8 cellular contexts compared by ENCODE assay signal in genomic region chr1:91883470-91883869, GRCh38. TPM values are rescaled to one million over a fixed set of nuclear protein-coding genes. Genes with fewer than 3 reads are reported as not detected.
A peak's percentile ranks its signal among the peaks of the same experiment; 100 is the strongest.
DNase-seq lines count a peak whose midpoint lies in the region; ATAC-seq and TF ChIP-seq lines count a peak whose summit lies in the region.

No MANE protein-coding gene starts in this region.

- no TSS peak for BruUV-seq in A673 (replicated peaks; lab: Mats Ljungman, UMichigan)

- H3K27ac ChIP-seq in A673 (ENCODE audit: low read depth, low read length, poor library complexity, severe bottlenecking), result no peak overlapping the region
- peak overlapping the region in 1 of 2 donors; percentile 94 for H3K27ac ChIP-seq in testis

- peak; percentile 64 for TF ChIP-seq CTCF in A673 (conservative IDR thresholded peaks at IDR 0.05; ENCODE audit: low read depth, low read length)
- TF ChIP-seq CTCF in GM10266 (IDR thresholded peaks at IDR 0.05; ENCODE audit: control insufficient read depth, insufficient read depth, low read depth, missing control alignments), result peak; percentile 53
- TF ChIP-seq CTCF in fibroblast of villous mesenchyme (IDR thresholded peaks at IDR 0.05; ENCODE audit: insufficient read depth, low read depth, low read length), result peak; percentile 44
- peak; percentile 21 to 62 (median 36) for TF ChIP-seq CTCF in testis (IDR thresholded peaks at IDR 0.05)

- H3K9me3 ChIP-seq in A673 (ENCODE audit: low read depth, low read length, poor library complexity, severe bottlenecking) (no peaks in the 10 kb centered on the region), testis (no peaks in the 10 kb centered on the region)

- peaks cover 23% of the 10 kb centered on the region for H3K4me1 Mint-ChIP-seq in T-helper 1 cell treated with Interleukin-12 subunit alpha and Interleukin-12 subunit beta and Interleukin-4 antibody, amounts not matched to agents 30 μg/mL and 1 μg/mL, for 36 hours (ENCODE audit: low read depth)

- TF ChIP-seq POLR2A in testis (IDR thresholded peaks at IDR 0.05), result no peak

- intact Hi-C loops in A673 (cut with micrococcal nuclease; ENCODE audit: unreplicated experiment) (no loop called here), testis (cut with DNase I; ENCODE audit: low total_unique reads) (no loop called here)

- peak overlapping the region; percentile 43 for H3K27ac Mint-ChIP-seq in T-helper 1 cell treated with Interleukin-12 subunit alpha and Interleukin-12 subunit beta and Interleukin-4 antibody, amounts not matched to agents 30 μg/mL and 1 μg/mL, for 36 hours

- H3K36me3 Mint-ChIP-seq in T-helper 1 cell treated with Interleukin-12 subunit alpha and Interleukin-12 subunit beta and Interleukin-4 antibody, amounts not matched to agents 30 μg/mL and 1 μg/mL, for 36 hours (ENCODE audit: low read depth), result peaks cover 21% of the 10 kb centered on the region

- H3K27me3 Mint-ChIP-seq in T-helper 1 cell treated with Interleukin-12 subunit alpha and Interleukin-12 subunit beta and Interleukin-4 antibody, amounts not matched to agents 30 μg/mL and 1 μg/mL, for 36 hours (ENCODE audit: low read depth), result peaks cover 48% of the 10 kb centered on the region

- H3K27me3 ChIP-seq in A673 (replicated peaks; ENCODE audit: insufficient read depth, low read depth, low read length, poor library complexity) (no peaks in the 10 kb centered on the region), testis (no peaks in the 10 kb centered on the region)

- H3K4me3 Mint-ChIP-seq in T-helper 1 cell treated with Interleukin-12 subunit alpha and Interleukin-12 subunit beta and Interleukin-4 antibody, amounts not matched to agents 30 μg/mL and 1 μg/mL, for 36 hours, result peak overlapping the region; percentile 78

- H3K9me3 Mint-ChIP-seq in T-helper 1 cell treated with Interleukin-12 subunit alpha and Interleukin-12 subunit beta and Interleukin-4 antibody, amounts not matched to agents 30 μg/mL and 1 μg/mL, for 36 hours, result no peaks in the 10 kb centered on the region

- 18 to 28% methylated on average over 6 of the region's 6 CpGs for WGBS in testis, 2 donors

- ATAC-seq in GM21723 (IDR thresholded peaks at IDR 0.05; ENCODE audit: unreplicated experiment), result no peak

- DNase-seq in A673 (ENCODE audit: low spot score) (peak; percentile 59), GM10266 (ENCODE audit: extremely low spot score) (peak; percentile 65), fibroblast of villous mesenchyme (ENCODE audit: low read depth) (peak; percentile 56), testis (no peak), occipital lobe (lab: John Stamatoyannopoulos, UW) (no peak), HEK293T (ENCODE audit: extremely low spot score) (no peak)

- CTCF ChIA-PET in A673 (lab: Charles Lee) (interaction anchor here (0.7 kb wide), 2 partner anchors 373 to 381 kb away, joined by 6 read pairs; no protein-coding TSS in a partner anchor), HEK293T (lab: Yijun Ruan, JAX) (interaction anchor here (0.6 to 1.7 kb wide), 6 partner anchors 9 to 1228 kb away, joined by 3 to 7 read pairs (median 4); no protein-coding TSS in a partner anchor)

- POLR2A ChIA-PET in A673 (lab: Charles Lee; ENCODE audit: low non-redundant PET) (no interaction called here), HEK293T (lab: Yijun Ruan, JAX) (no interaction called here)

- H3K36me3 ChIP-seq in A673 (ENCODE audit: insufficient read depth, low read length, poor library complexity, severe bottlenecking) (no peaks in the 10 kb centered on the region), testis (ENCODE audit: low read depth, missing control alignments) (no peaks in the 10 kb centered on the region)

- H3K4me1 ChIP-seq in A673 (ENCODE audit: insufficient read depth, low read length, poor library complexity, severe bottlenecking) (peaks cover 16% of the 10 kb centered on the region), testis (no peaks in the 10 kb centered on the region)

- H3K4me3 ChIP-seq in A673 (ENCODE audit: low read depth, low read length, poor library complexity, severe bottlenecking) (no peak overlapping the region), fibroblast of villous mesenchyme (ENCODE audit: low read depth, low read length) (peak overlapping the region; percentile 97), testis (peak overlapping the region; percentile 84 to 92)

TF ChIP-seq in HEK293T, 16 proteins besides CTCF, POLR2A, EP300 and RAD21:
- TF ChIP-seq CTBP1 (IDR thresholded peaks at IDR 0.05; ENCODE audit: borderline replicate concordance), result no peak
- no peak for TF ChIP-seq ARNT (IDR thresholded peaks at IDR 0.05)
- no peak for TF ChIP-seq SUZ12 (IDR thresholded peaks at IDR 0.05)
- no peak for TF ChIP-seq HDGF (IDR thresholded peaks at IDR 0.05; ENCODE audit: borderline replicate concordance)
- no peak for TF ChIP-seq NFRKB (IDR thresholded peaks at IDR 0.05)
- no peak for TF ChIP-seq ELF4 (IDR thresholded peaks at IDR 0.05)
- TF ChIP-seq ZNF384 (IDR thresholded peaks at IDR 0.05), result no peak
- no peak for TF ChIP-seq FOXM1 (IDR thresholded peaks at IDR 0.05; ENCODE audit: borderline replicate concordance)

RNA-seq across cellular contexts. Expression of gene TGFBR3, which starts 2.5 kb away (rescaled TPM):
- total RNA-seq in A673 (2021), result 3.1 and 4.0 TPM in 2 replicates
- total RNA-seq in fibroblast of villous mesenchyme, result 15.8 and 17.7 TPM in 2 replicates
- 10 to 100 TPM; 24.0 to 34.7 TPM for total RNA-seq in testis
- 37.2 TPM for polyA plus RNA-seq in testis (ENCODE audit: insufficient read depth, low read depth, low replicate concordance)
- 6.9 TPM for total RNA-seq in occipital lobe

Comparison
In these comparisons a context has a peak if more than half of its experiments do, and no peak if none do; other contexts are left out.
1. DNase-seq: peak in A673 (single experiment), GM10266 (single experiment) and fibroblast of villous mesenchyme (single experiment); none in testis (single experiment), occipital lobe (single experiment) and HEK293T (single experiment).
2. Peak in every context shown above with its lines, with median percentiles within 50 percentile points of each other: CTCF ChIP-seq.